ENCODE assay signal across 11 cellular contexts in genomic region chr14:96126339-96126770, GRCh38.
A peak's percentile ranks its signal among the peaks of the same experiment; 100 is the strongest.
DNase-seq lines count a peak whose midpoint lies in the region; ATAC-seq and TF ChIP-seq lines count a peak whose summit lies in the region.
"Had no signal": no experiment of that assay in that cellular context is flagged by ENCODE, and none has a peak within 500 bp of the region (broad histone marks: within the 10 kb centered on the region; RNA-seq: fewer than 3 reads in every experiment).

No MANE protein-coding gene starts in this region.

- peak overlapping the region; percentile 78 for H3K27ac Mint-ChIP-seq in activated naive CD8-positive, alpha-beta T cell treated with anti-CD3 and anti-CD28 coated beads, Interleukin-2, amount 10 ng/mL, durations not matched to agents 7 days and 5 days
- H3K27ac Mint-ChIP-seq: dendritic cell treated with granulocyte-macrophage colony-stimulating factor and Interleukin-4, amounts not matched to agents 40 ng/mL and 50 ng/mL, for 4 days had no signal

- peaks cover 6% of the 10 kb centered on the region for H3K27me3 Mint-ChIP-seq in activated naive CD8-positive, alpha-beta T cell treated with anti-CD3 and anti-CD28 coated beads, Interleukin-2, amount 10 ng/mL, durations not matched to agents 7 days and 5 days
- H3K27me3 Mint-ChIP-seq: dendritic cell treated with granulocyte-macrophage colony-stimulating factor and Interleukin-4, amounts not matched to agents 40 ng/mL and 50 ng/mL, for 4 days had no signal

- no peak for TF ChIP-seq CTCF in coronary artery (IDR thresholded peaks at IDR 0.05)

- POLR2A ChIA-PET in activated naive CD8-positive, alpha-beta T cell treated with anti-CD3 and anti-CD28 coated beads, Interleukin-2, amount 10 ng/mL, durations not matched to agents 7 days and 5 days (lab: Charles Lee): no interaction called here

- H3K4me1 Mint-ChIP-seq in activated naive CD8-positive, alpha-beta T cell treated with anti-CD3 and anti-CD28 coated beads, Interleukin-2, amount 10 ng/mL, durations not matched to agents 7 days and 5 days: peaks cover 13% of the 10 kb centered on the region

- no peaks in the 10 kb centered on the region for H3K9me3 Mint-ChIP-seq in activated naive CD8-positive, alpha-beta T cell treated with anti-CD3 and anti-CD28 coated beads, Interleukin-2, amount 10 ng/mL, durations not matched to agents 7 days and 5 days
- H3K9me3 Mint-ChIP-seq: dendritic cell treated with granulocyte-macrophage colony-stimulating factor and Interleukin-4, amounts not matched to agents 40 ng/mL and 50 ng/mL, for 4 days had no signal

- peak overlapping the region; percentile 61 for H3K4me3 Mint-ChIP-seq in activated naive CD8-positive, alpha-beta T cell treated with anti-CD3 and anti-CD28 coated beads, Interleukin-2, amount 10 ng/mL, durations not matched to agents 7 days and 5 days
- H3K4me3 Mint-ChIP-seq: dendritic cell treated with granulocyte-macrophage colony-stimulating factor and Interleukin-4, amounts not matched to agents 40 ng/mL and 50 ng/mL, for 4 days had no signal

- H3K36me3 Mint-ChIP-seq in activated naive CD8-positive, alpha-beta T cell treated with anti-CD3 and anti-CD28 coated beads, Interleukin-2, amount 10 ng/mL, durations not matched to agents 7 days and 5 days: no peaks in the 10 kb centered on the region

- peak; percentile 63 for DNase-seq in M059J (ENCODE audit: low read depth)
- DNase-seq in activated naive CD8-positive, alpha-beta T cell treated with anti-CD3 and anti-CD28 coated beads, Interleukin-2, amount 10 ng/mL, durations not matched to agents 7 days and 5 days: peak; percentile 32
- no peak for DNase-seq in sciatic nerve (ENCODE audit: low spot score)
- DNase-seq in NCI-H345 (lab: John Stamatoyannopoulos, UW): no peak
- DNase-seq in coronary artery (ENCODE audit: low spot score): no peak
- no peak for DNase-seq in OCI-M2 (lab: John Stamatoyannopoulos, UW; ENCODE audit: unreplicated experiment)
- DNase-seq: stimulated activated CD4-positive, alpha-beta T cell treated with anti-CD3 and anti-CD28 coated beads, Interleukin-4, amount 100 ng/mL, for 1 hour had no signal

- no peak overlapping the region for H3K4me3 ChIP-seq in coronary artery
- H3K4me3 ChIP-seq: lung had no signal

- intact Hi-C loops in sciatic nerve (cut with DNase I): no loop called here

- ATAC-seq in GM18868 (IDR thresholded peaks at IDR 0.05; ENCODE audit: unreplicated experiment): peak; percentile 78
- peak; percentile 77 for ATAC-seq in activated naive CD8-positive, alpha-beta T cell treated with anti-CD3 and anti-CD28 coated beads, Interleukin-2, amount 10 ng/mL, durations not matched to agents 7 days and 5 days (ENCODE audit: low read depth)
- ATAC-seq in sciatic nerve: peak; percentile 75
- ATAC-seq in GM19452 (IDR thresholded peaks at IDR 0.05; ENCODE audit: unreplicated experiment): no peak

- peak overlapping the region in 1 of 2 donors; percentile 65 for H3K27ac ChIP-seq in coronary artery

Comparison
In these comparisons a context has a peak if more than half of its experiments do, and no peak if none do; other contexts are left out.
1. DNase-seq: peak in M059J (single experiment) and activated naive CD8-positive, alpha-beta T cell treated with anti-CD3 and anti-CD28 coated beads, Interleukin-2, amount 10 ng/mL, durations not matched to agents 7 days and 5 days (single experiment); none in sciatic nerve (single experiment), NCI-H345 (single experiment), coronary artery (single experiment) and OCI-M2 (single experiment).